ENCODE assay signal across 8 cellular contexts in the genomic region with DNA sequence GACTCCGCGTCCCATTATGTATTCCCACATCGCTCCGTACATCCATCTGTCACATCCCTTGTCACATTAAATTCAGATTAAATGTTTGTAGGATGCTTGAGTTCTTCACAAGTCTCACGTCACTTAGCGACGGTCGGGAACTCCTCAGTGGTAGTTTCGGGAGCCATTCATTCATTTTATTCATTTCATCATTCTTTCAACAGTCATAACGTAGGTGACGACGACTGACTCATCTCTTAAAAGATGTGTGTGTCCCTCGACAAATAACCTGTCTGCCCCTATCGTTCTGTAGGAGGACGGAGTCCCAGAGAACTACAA. TPM values are rescaled to one million over a fixed set of nuclear protein-coding genes. Genes with fewer than 3 reads are reported as not detected.
A peak's percentile ranks its signal among the peaks of the same experiment; 100 is the strongest.
DNase-seq lines count a peak whose midpoint lies in the region; ATAC-seq and TF ChIP-seq lines count a peak whose summit lies in the region.

No MANE protein-coding gene starts in this region.

- H3K27ac ChIP-seq in SK-N-MC (no peak overlapping the region), gastrocnemius medialis (peak overlapping the region in 3 of 4 donors; percentile 72 to 85 (median 78))

- H3K4me1 ChIP-seq in gastrocnemius medialis = peaks cover 6 to 11% of the 10 kb centered on the region in 2 donors

- ATAC-seq in gastrocnemius medialis = no peak

- H3K27me3 ChIP-seq in gastrocnemius medialis = no peaks in the 10 kb centered on the region

- DNase-seq in GM12864 (ENCODE audit: low read depth) (no peak), SK-N-MC (ENCODE audit: low read depth, low spot score) (no peak), fibroblast of the aortic adventitia (ENCODE audit: low read depth) (no peak), gastrocnemius medialis (no peak), activated gamma-delta T cell treated with Interleukin-2 at 50 U/mL for 16 hours (no peak), ecto neural progenitor cell (ENCODE audit: low spot score) (no peak), retina (no peak), glomerular visceral epithelial cell (ENCODE audit: extremely low spot score) (no peak)

- TF ChIP-seq CTCF in GM12864 (IDR thresholded peaks at IDR 0.05; ENCODE audit: low read depth, low read length, missing control alignments) (no peak), fibroblast of the aortic adventitia (IDR thresholded peaks at IDR 0.05; ENCODE audit: insufficient read depth, low read length) (no peak), gastrocnemius medialis (IDR thresholded peaks at IDR 0.05 in 4 of 5, conservative IDR thresholded peaks at IDR 0.05 in 1 of 5) (no peak)

- TF ChIP-seq POLR2A in gastrocnemius medialis (IDR thresholded peaks at IDR 0.05) = no peak

- H3K9me3 ChIP-seq in SK-N-MC (ENCODE audit: low read depth, low read length) (no peaks in the 10 kb centered on the region), gastrocnemius medialis (no peaks in the 10 kb centered on the region)

- H3K4me3 ChIP-seq in GM12864 (ENCODE audit: low read depth, low read length) (peak overlapping the region; percentile 77), SK-N-MC (peak overlapping the region; percentile 97), fibroblast of the aortic adventitia (ENCODE audit: low read depth, low read length) (peak overlapping the region; percentile 96), gastrocnemius medialis (peak overlapping the region; percentile 74 to 96 (median 87))

- intact Hi-C loops in gastrocnemius medialis (cut with DNase I; ENCODE audit: low total_unique reads) = loop anchor here (2.0 to 10.0 kb wide), 4 partner anchors 143 to 1083 kb away; partner anchors contain the start of genes ANAPC13, CDV3, CEP63 and NPHP3

- H3K9ac ChIP-seq in SK-N-MC (ENCODE audit: insufficient read length) = no peak overlapping the region

- H3K36me3 ChIP-seq in SK-N-MC (ENCODE audit: insufficient read depth, low read length) = peaks cover 27% of the 10 kb centered on the region
- peaks cover 0 to 25% of the 10 kb centered on the region in 2 donors for H3K36me3 ChIP-seq in gastrocnemius medialis

- in situ Hi-C loops in gastrocnemius medialis (cut with MboI; ENCODE audit: low sequenced_read_pairs in 4 of 4) = loop anchor here in 1 of 4 donors (25.0 kb wide), 2 partner anchors 682 to 1093 kb away; partner anchors contain the start of genes ANAPC13, CEP63 and NPHP3

RNA-seq across cellular contexts. Expression of gene SRPRB, which starts 0.3 kb away (rescaled TPM):
- total RNA-seq in fibroblast of the aortic adventitia (ENCODE audit: low replicate concordance) = 76.7 and 86.9 TPM in 2 replicates
- total RNA-seq in gastrocnemius medialis = 10 to 100 TPM; 19.0 to 22.3 (median 20.6) TPM

RNA-seq across cellular contexts. Expression of gene TF, which starts 59.1 kb away (rescaled TPM):
- under 0.01 and 4.0 TPM in 2 replicates for total RNA-seq in fibroblast of the aortic adventitia (ENCODE audit: low replicate concordance)
- 10 to 100 TPM in 1 of 4 donors, 1 to 10 TPM in 2, not detected in 1; 2.8 to 11.5 (median 4.3) TPM for total RNA-seq in gastrocnemius medialis
